Comparison of ENCODE assay signal across 32 cellular contexts in the genomic region with DNA sequence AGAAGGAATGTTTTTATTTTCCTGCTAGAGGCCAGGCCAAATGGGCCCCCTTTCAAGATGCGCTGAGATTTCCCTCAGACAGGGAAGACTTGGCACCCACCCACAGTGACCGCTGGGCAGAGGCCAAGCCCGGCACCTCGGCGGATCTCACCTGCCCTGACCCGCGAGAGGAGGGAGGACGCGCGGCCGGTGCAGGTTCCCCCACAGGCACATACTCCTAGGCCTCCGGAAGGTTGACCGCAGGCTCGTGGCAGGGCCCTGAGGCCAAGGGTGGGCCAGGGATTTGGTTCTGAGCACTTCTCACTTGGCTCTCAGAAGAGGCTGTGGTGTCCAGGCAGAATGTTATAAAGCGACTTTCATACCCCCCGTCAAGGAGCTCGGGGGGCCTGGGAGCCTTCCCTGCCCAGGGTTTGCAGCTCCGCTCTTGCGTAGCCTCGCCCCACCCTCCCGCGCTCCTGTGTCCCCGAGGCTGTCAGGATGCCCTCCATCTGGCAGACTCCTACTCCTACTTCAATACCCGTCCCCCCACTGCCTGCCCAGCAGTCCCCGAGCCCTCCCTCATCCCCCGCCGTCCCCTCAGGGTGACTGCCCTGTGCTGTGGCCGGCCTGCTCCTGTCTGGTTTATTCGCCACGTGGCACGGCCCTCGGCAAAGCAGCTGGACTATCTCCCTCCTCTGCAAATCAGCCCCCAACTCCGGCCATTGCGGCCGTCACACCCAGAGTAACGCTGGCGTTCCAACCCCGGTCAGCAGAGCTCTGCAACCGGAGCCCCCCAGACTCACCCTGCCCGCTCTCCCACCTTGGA.
"Had no signal": no experiment of that assay in that cellular context is flagged by ENCODE, and none has a peak within 500 bp of the region (broad histone marks: within the 10 kb centered on the region; RNA-seq: fewer than 3 reads in every experiment).

No MANE protein-coding gene starts in this region.

- H3K9me3 Mint-ChIP-seq: activated B cell treated with CpG ODN at 0.5 μM for 24 hours; activated CD8-positive, alpha-beta T cell treated with anti-CD3 and anti-CD28 coated beads for 36 hours; activated naive CD4-positive, alpha-beta T cell treated with anti-CD3 and anti-CD28 coated beads for 36 hours; activated naive CD4-positive, alpha-beta T cell treated with anti-CD3 and anti-CD28 coated beads, Interleukin-2, amount 50 U/mL, for 24 hours; activated naive CD8-positive, alpha-beta T cell treated with anti-CD3 and anti-CD28 coated beads for 36 hours; activated naive CD8-positive, alpha-beta T cell treated with anti-CD3 and anti-CD28 coated beads, Interleukin-2, amount 50 U/mL, for 24 hours; activated T-cell treated with anti-CD3 and anti-CD28 coated beads, Interleukin-2, amount 50 U/mL, for 4 hours; activated T-helper 2 cell treated with anti-CD3 and anti-CD28 coated beads, Interferon-gamma antibody, Interleukin-2, Interleukin-4, amounts not matched to agents 10 μg/mL and 5 μg/mL and 100 μg/mL, durations not matched to agents 14 hours and 24 hours and 36 hours; effector memory CD8-positive, alpha-beta T cell; T-helper 1 cell treated with Interleukin-12 subunit alpha and Interleukin-12 subunit beta and Interleukin-4 antibody, amounts not matched to agents 30 μg/mL and 1 μg/mL, for 36 hours had no signal

- ATAC-seq: activated CD4-positive, CD25-positive, alpha-beta regulatory T cell treated with anti-CD3 and anti-CD28 coated beads, Interleukin-2, amount 50 U/mL, for 24 hours; activated CD8-positive, alpha-beta T cell treated with anti-CD3 and anti-CD28 coated beads for 36 hours; activated naive CD8-positive, alpha-beta T cell treated with anti-CD3 and anti-CD28 coated beads, Interleukin-2, amount 50 U/mL, for 24 hours; activated T-cell treated with anti-CD3 and anti-CD28 coated beads, Interleukin-2, amount 50 U/mL, for 4 hours; body of pancreas; effector memory CD8-positive, alpha-beta T cell; foreskin keratinocyte; gastrocnemius medialis; heart left ventricle had no signal

- H3K36me3 Mint-ChIP-seq: activated naive CD4-positive, alpha-beta T cell treated with anti-CD3 and anti-CD28 coated beads, Interleukin-2, amount 50 U/mL, for 24 hours had no signal

- H3K4me1 ChIP-seq: adrenal gland, body of pancreas, foreskin keratinocyte had no signal

- H3K9me3 ChIP-seq: adrenal gland, body of pancreas, esophagus muscularis mucosa, gastrocnemius medialis, heart left ventricle had no signal

- H3K27me3 ChIP-seq: body of pancreas, esophagus muscularis mucosa, foreskin keratinocyte, heart left ventricle had no signal

- H3K4me3 Mint-ChIP-seq: activated B cell treated with CpG ODN at 0.5 μM for 24 hours; activated CD8-positive, alpha-beta T cell treated with anti-CD3 and anti-CD28 coated beads for 36 hours; activated naive CD4-positive, alpha-beta T cell treated with anti-CD3 and anti-CD28 coated beads for 36 hours; activated naive CD4-positive, alpha-beta T cell treated with anti-CD3 and anti-CD28 coated beads, Interleukin-2, amount 50 U/mL, for 24 hours; activated naive CD8-positive, alpha-beta T cell treated with anti-CD3 and anti-CD28 coated beads for 36 hours; activated naive CD8-positive, alpha-beta T cell treated with anti-CD3 and anti-CD28 coated beads, Interleukin-2, amount 50 U/mL, for 24 hours; activated T-cell treated with anti-CD3 and anti-CD28 coated beads, Interleukin-2, amount 50 U/mL, for 4 hours; effector memory CD8-positive, alpha-beta T cell; T-helper 1 cell treated with Interleukin-12 subunit alpha and Interleukin-12 subunit beta and Interleukin-4 antibody, amounts not matched to agents 30 μg/mL and 1 μg/mL, for 36 hours had no signal

- H3K36me3 ChIP-seq: adrenal gland, esophagus muscularis mucosa, gastrocnemius medialis, heart left ventricle, WERI-Rb-1 had no signal

- H3K27ac ChIP-seq: adrenal gland, body of pancreas, esophagus muscularis mucosa, foreskin keratinocyte, gastrocnemius medialis, WERI-Rb-1 had no signal

- H3K27me3 Mint-ChIP-seq: activated B cell treated with CpG ODN at 0.5 μM for 24 hours; activated CD8-positive, alpha-beta T cell treated with anti-CD3 and anti-CD28 coated beads for 36 hours; activated naive CD4-positive, alpha-beta T cell treated with anti-CD3 and anti-CD28 coated beads, Interleukin-2, amount 50 U/mL, for 24 hours; activated naive CD8-positive, alpha-beta T cell treated with anti-CD3 and anti-CD28 coated beads for 36 hours; activated naive CD8-positive, alpha-beta T cell treated with anti-CD3 and anti-CD28 coated beads, Interleukin-2, amount 50 U/mL, for 24 hours; effector memory CD8-positive, alpha-beta T cell had no signal

- H3K4me1 Mint-ChIP-seq: activated B cell treated with CpG ODN at 0.5 μM for 24 hours; activated naive CD4-positive, alpha-beta T cell treated with anti-CD3 and anti-CD28 coated beads, Interleukin-2, amount 50 U/mL, for 24 hours; activated naive CD8-positive, alpha-beta T cell treated with anti-CD3 and anti-CD28 coated beads for 36 hours; activated naive CD8-positive, alpha-beta T cell treated with anti-CD3 and anti-CD28 coated beads, Interleukin-2, amount 50 U/mL, for 24 hours had no signal

- DNase-seq: activated B cell treated with CpG ODN at 0.5 μM for 24 hours; activated CD4-positive, alpha-beta T cell treated with anti-CD3 and anti-CD28 coated beads for 48 hours; activated CD4-positive, alpha-beta T cell treated with anti-CD3 and anti-CD28 coated beads, Interleukin-2, amount 50 U/mL, for 1 hour; activated CD4-positive, alpha-beta T cell treated with anti-CD3 and anti-CD28 coated beads, Interleukin-2, amount 50 U/mL, for 48 hours; activated CD8-positive, alpha-beta memory T cell treated with anti-CD3 and anti-CD28 coated beads for 24 hours; activated CD8-positive, alpha-beta T cell treated with anti-CD3 and anti-CD28 coated beads for 36 hours; activated effector memory CD4-positive, alpha-beta T cell treated with anti-CD3 and anti-CD28 coated beads, Interleukin-2, amount 50 U/mL, for 16 hours; activated naive CD4-positive, alpha-beta T cell treated with anti-CD3 and anti-CD28 coated beads for 36 hours; activated naive CD8-positive, alpha-beta T cell treated with anti-CD3 and anti-CD28 coated beads for 36 hours; activated naive CD8-positive, alpha-beta T cell treated with anti-CD3 and anti-CD28 coated beads, Interleukin-2, amount 50 U/mL, for 24 hours; activated T-cell treated with anti-CD3 and anti-CD28 coated beads, Interleukin-2, amount 50 U/mL, for 4 hours; adrenal gland; amygdala; aorta; body of pancreas; caudate nucleus; cortex of kidney; dermis blood vessel endothelial cell; effector CD4-positive, alpha-beta T cell; effector memory CD8-positive, alpha-beta T cell; erythroblast; foreskin keratinocyte; gastrocnemius medialis; glutamatergic neuron; T1000; WERI-Rb-1 had no signal

- H3K27ac Mint-ChIP-seq: activated B cell treated with CpG ODN at 0.5 μM for 24 hours; activated CD8-positive, alpha-beta T cell treated with anti-CD3 and anti-CD28 coated beads for 36 hours; activated naive CD4-positive, alpha-beta T cell treated with anti-CD3 and anti-CD28 coated beads for 36 hours; activated naive CD4-positive, alpha-beta T cell treated with anti-CD3 and anti-CD28 coated beads, Interleukin-2, amount 50 U/mL, for 24 hours; activated naive CD8-positive, alpha-beta T cell treated with anti-CD3 and anti-CD28 coated beads for 36 hours; activated naive CD8-positive, alpha-beta T cell treated with anti-CD3 and anti-CD28 coated beads, Interleukin-2, amount 50 U/mL, for 24 hours; activated T-helper 2 cell treated with anti-CD3 and anti-CD28 coated beads, Interferon-gamma antibody, Interleukin-2, Interleukin-4, amounts not matched to agents 10 μg/mL and 5 μg/mL and 100 μg/mL, durations not matched to agents 14 hours and 24 hours and 36 hours; effector memory CD8-positive, alpha-beta T cell; T-helper 1 cell treated with Interleukin-12 subunit alpha and Interleukin-12 subunit beta and Interleukin-4 antibody, amounts not matched to agents 30 μg/mL and 1 μg/mL, for 36 hours had no signal

- H3K4me3 ChIP-seq: adrenal gland, body of pancreas, esophagus muscularis mucosa, gastrocnemius medialis, heart left ventricle had no signal
